Comparison of ENCODE assay signal across 6 cellular contexts in genomic region chr10:24998044-24998443, GRCh38. TPM values are rescaled to one million over a fixed set of nuclear protein-coding genes. Genes with fewer than 3 reads are reported as not detected.
"Had no signal": no experiment of that assay in that cellular context is flagged by ENCODE, and none has a peak within 500 bp of the region (broad histone marks: within the 10 kb centered on the region; RNA-seq: fewer than 3 reads in every experiment).

No MANE protein-coding gene starts in this region.

- H3K4me1 Mint-ChIP-seq: GM23338, H9, IgD-negative memory B cell had no signal

- ATAC-seq: GM23338 had no signal

- H3K4me2 ChIP-seq: GM23338 had no signal

- H3K27me3 Mint-ChIP-seq: IgD-negative memory B cell had no signal

- H3K36me3 Mint-ChIP-seq: IgD-negative memory B cell had no signal

- H3K4me3 ChIP-seq: GM23338 had no signal

- DNase-seq: H9, HCEC 1CT had no signal

- H2AFZ ChIP-seq: GM23338 had no signal

- H3K27ac Mint-ChIP-seq: GM23338, H9, IgD-negative memory B cell had no signal

- H3K4me3 Mint-ChIP-seq: GM23338, H9, IgD-negative memory B cell had no signal

- H3K9me3 Mint-ChIP-seq: GM23338 had no signal

RNA-seq across cellular contexts. Expression of gene ENKUR, which starts 17.9 kb away (rescaled TPM):
- total RNA-seq: GM23338, H1, H9, HT-29 had no signal
